ENCODE assay signal across 19 cellular contexts in the genomic region with DNA sequence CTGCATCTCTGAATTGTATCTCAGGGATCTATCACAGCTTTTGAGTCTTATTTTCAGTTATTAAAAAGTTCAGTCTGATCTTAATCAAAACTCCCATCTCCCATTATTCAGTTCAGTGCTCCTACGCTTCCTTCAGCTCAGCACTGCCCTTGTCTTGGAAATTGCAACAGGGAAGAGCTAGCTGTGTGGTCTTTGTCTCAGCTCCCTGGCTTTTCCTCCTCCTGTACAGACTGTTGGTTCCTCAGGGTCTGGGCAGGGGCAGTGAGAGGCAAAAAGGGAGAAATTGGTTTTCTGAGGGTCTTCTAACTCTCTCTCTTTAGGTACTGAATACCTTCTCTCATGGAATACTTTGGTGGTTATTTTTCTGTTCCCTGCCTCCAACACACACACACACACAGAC. TPM values are rescaled to one million over a fixed set of nuclear protein-coding genes. Genes with fewer than 3 reads are reported as not detected.
DNase-seq lines count a peak whose midpoint lies in the region; ATAC-seq, FAIRE-seq and TF ChIP-seq lines count a peak whose summit lies in the region.
"Had no signal": no experiment of that assay in that cellular context is flagged by ENCODE, and none has a peak within 500 bp of the region (broad histone marks: within the 10 kb centered on the region; RNA-seq: fewer than 3 reads in every experiment).

No MANE protein-coding gene starts in this region.

- no peaks in the 10 kb centered on the region for H3K4me1 ChIP-seq in GM12878 (ENCODE audit: control insufficient read depth, insufficient read depth, low read length)
- H3K4me1 ChIP-seq in thyroid gland = peaks cover 42 to 66% of the 10 kb centered on the region in 2 donors
- H3K4me1 ChIP-seq: A549, BE2C, HAP-1 had no signal

- no peak for TF ChIP-seq EP300 in GM12878 (IDR thresholded peaks at IDR 0.05; ENCODE audit: borderline replicate concordance in 1 of 2, control insufficient read depth in 1 of 2, low read depth in 2 of 2, low read length in 2 of 2)

- H3K36me3 ChIP-seq in H7 (replicated peaks; ENCODE audit: control insufficient read depth, insufficient read depth, low read length) = no peaks in the 10 kb centered on the region
- no peaks in the 10 kb centered on the region for H3K36me3 ChIP-seq in GM12878 (ENCODE audit: control insufficient read depth in 2 of 2, insufficient read depth in 2 of 2, low read length in 1 of 2)
- H3K36me3 ChIP-seq in thyroid gland = no peaks in the 10 kb centered on the region
- H3K36me3 ChIP-seq: BE2C; BLaER1 treated with 17β-estradiol and CSF1 and Interleukin-3, amounts not matched to agents 10 nM and 100 nM; HAP-1 had no signal

- no peaks in the 10 kb centered on the region for H3K27me3 ChIP-seq in H7 (ENCODE audit: control insufficient read depth, insufficient read depth, low read length)
- no peaks in the 10 kb centered on the region for H3K27me3 ChIP-seq in GM12878 (replicated peaks in 1 of 2; ENCODE audit: control insufficient read depth in 2 of 2, insufficient read depth in 2 of 2, low read length in 1 of 2)
- no peaks in the 10 kb centered on the region for H3K27me3 ChIP-seq in thyroid gland
- H3K27me3 ChIP-seq: BE2C; BLaER1 treated with 17β-estradiol and CSF1 and Interleukin-3, amounts not matched to agents 10 nM and 100 nM had no signal

- POLR2A ChIA-PET in GM12878 (lab: Charles Lee) = no interaction called here

- ATAC-seq in GM12878 (no peak), HG02610 (IDR thresholded peaks at IDR 0.05; ENCODE audit: unreplicated experiment) (no peak)
- ATAC-seq: A549 had no signal

- TF ChIP-seq CTCF in GM12878 (IDR thresholded peaks at IDR 0.05 in 2 of 3, conservative IDR thresholded peaks at IDR 0.05 in 1 of 3; ENCODE audit: control insufficient read depth in 2 of 3, extremely low read depth in 1 of 3, insufficient read depth in 1 of 3, low read depth in 3 of 3, low read length in 3 of 3) = no peak
- TF ChIP-seq CTCF in thyroid gland (IDR thresholded peaks at IDR 0.05) = no peak

- no peak for TF ChIP-seq RAD21 in GM12878 (IDR thresholded peaks at IDR 0.05; ENCODE audit: insufficient read depth, low read depth, low read length)

- H2AFZ ChIP-seq in GM12878 (ENCODE audit: control insufficient read depth, low read depth, low read length) = no peak overlapping the region

- DNase-seq in H7 (peak; percentile 22), GM12878 (ENCODE audit: low read depth, low spot score) (no peak), thyroid gland (no peak), SIG-M5 treated with dmso at 0.1 percent for 504 hours (lab: John Stamatoyannopoulos, UW; ENCODE audit: unreplicated experiment) (no peak), OCI-M2 (lab: John Stamatoyannopoulos, UW; ENCODE audit: unreplicated experiment) (no peak)
- DNase-seq: 8988T; ACHN; AML-193; BE2C; CD4-positive, alpha-beta T cell; CD8-positive, alpha-beta memory T cell; DMS 273 treated with DMSO at 0.1 percent for 48 hours; DMS79; GF-D8 had no signal

- H3K4me3 ChIP-seq in H7 (ENCODE audit: insufficient read depth, low read depth, low read length) (no peak overlapping the region), GM12878 (no peak overlapping the region), thyroid gland (replicated peaks in 1 of 3) (no peak overlapping the region)
- H3K4me3 ChIP-seq: A549; BLaER1 treated with 17β-estradiol and CSF1 and Interleukin-3, amounts not matched to agents 10 nM and 100 nM; HAP-1 had no signal

- CTCF ChIA-PET in GM12878 (lab: Yijun Ruan, JAX) = interaction anchor here (0.9 kb wide), 1 partner anchor 177 kb away, joined by 3 read pairs; no protein-coding TSS in a partner anchor

- in situ Hi-C loops in GM12878 (cut with MboI) = no loop called here

- no peak overlapping the region for H3K27ac ChIP-seq in GM12878 (ENCODE audit: control insufficient read depth, insufficient read depth)
- peak overlapping the region in 2 of 3 donors; percentile 68 to 71 for H3K27ac ChIP-seq in thyroid gland
- H3K27ac ChIP-seq: A549; BLaER1 treated with 17β-estradiol and CSF1 and Interleukin-3, amounts not matched to agents 10 nM and 100 nM had no signal

- H3K79me2 ChIP-seq in GM12878 (ENCODE audit: control insufficient read depth, insufficient read depth, low read length) = no peaks in the 10 kb centered on the region

- FAIRE-seq in GM12878 (lab: Jason Lieb, UNC) = no peak
- FAIRE-seq: A549, D721Med had no signal

- SMC1A ChIA-PET in GM12878 (lab: Charles Lee; ENCODE audit: uncharacterized antibody, unreplicated experiment) = interaction anchor here (0.9 to 2.4 kb wide), 7 partner anchors 8 to 238 kb away, joined by 3 to 8 read pairs (median 4); no protein-coding TSS in a partner anchor

- H3K4me2 ChIP-seq in GM12878 (ENCODE audit: control insufficient read depth, insufficient read depth) = peak overlapping the region; percentile 41; the same call in 1 of the 2 replicates
- H3K4me2 ChIP-seq: A549; BLaER1 treated with 17β-estradiol and CSF1 and Interleukin-3, amounts not matched to agents 10 nM and 100 nM had no signal

- intact Hi-C loops in GM12878 (cut with micrococcal nuclease; ENCODE audit: unreplicated experiment) (no loop called here), thyroid gland (cut with DNase I) (no loop called here)

- H3K9ac ChIP-seq in GM12878 (ENCODE audit: control insufficient read depth, insufficient read depth, low read length) = no peak overlapping the region
- H3K9ac ChIP-seq: BLaER1 treated with 17β-estradiol and CSF1 and Interleukin-3, amounts not matched to agents 10 nM and 100 nM had no signal

- BruUV-seq in GM12878 (replicated peaks; lab: Mats Ljungman, UMichigan) = TSS peak; percentile 62

- H4K20me1 ChIP-seq in GM12878 (ENCODE audit: control insufficient read depth, insufficient read depth) = no peaks in the 10 kb centered on the region
- H4K20me1 ChIP-seq: BLaER1 treated with 17β-estradiol and CSF1 and Interleukin-3, amounts not matched to agents 10 nM and 100 nM had no signal

- no peaks in the 10 kb centered on the region for H3K9me3 ChIP-seq in GM12878 (replicated peaks; ENCODE audit: control insufficient read depth, insufficient read depth, low read length)
- no peaks in the 10 kb centered on the region for H3K9me3 ChIP-seq in thyroid gland
- H3K9me3 ChIP-seq: A549; BE2C; BLaER1 treated with 17β-estradiol and CSF1 and Interleukin-3, amounts not matched to agents 10 nM and 100 nM; HAP-1 had no signal

- WGBS in GM12878 (ENCODE audit: insufficient coverage, insufficient replicate concordance, low lambda C conversion rate, missing lambda C conversion rate) = 29% methylated on average over 1 of the region's 1 CpG
- WGBS in thyroid gland, 2 donors = 88% methylated on average over 1 of the region's 1 CpG

- RAD21 ChIA-PET in GM12878 (lab: Charles Lee; ENCODE audit: unreplicated experiment) = interaction anchor here (0.6 to 2.7 kb wide), 5 partner anchors 36 to 191 kb away, joined by 3 to 11 read pairs (median 7); no protein-coding TSS in a partner anchor

- no peak for TF ChIP-seq POLR2A in GM12878 (IDR thresholded peaks at IDR 0.05; ENCODE audit: low read depth, low read length)
- no peak for TF ChIP-seq POLR2A in thyroid gland (IDR thresholded peaks at IDR 0.05)

TF ChIP-seq in GM12878, 131 proteins besides CTCF, POLR2A, EP300 and RAD21 (continues in another document):
- TF ChIP-seq, protein P1, sequence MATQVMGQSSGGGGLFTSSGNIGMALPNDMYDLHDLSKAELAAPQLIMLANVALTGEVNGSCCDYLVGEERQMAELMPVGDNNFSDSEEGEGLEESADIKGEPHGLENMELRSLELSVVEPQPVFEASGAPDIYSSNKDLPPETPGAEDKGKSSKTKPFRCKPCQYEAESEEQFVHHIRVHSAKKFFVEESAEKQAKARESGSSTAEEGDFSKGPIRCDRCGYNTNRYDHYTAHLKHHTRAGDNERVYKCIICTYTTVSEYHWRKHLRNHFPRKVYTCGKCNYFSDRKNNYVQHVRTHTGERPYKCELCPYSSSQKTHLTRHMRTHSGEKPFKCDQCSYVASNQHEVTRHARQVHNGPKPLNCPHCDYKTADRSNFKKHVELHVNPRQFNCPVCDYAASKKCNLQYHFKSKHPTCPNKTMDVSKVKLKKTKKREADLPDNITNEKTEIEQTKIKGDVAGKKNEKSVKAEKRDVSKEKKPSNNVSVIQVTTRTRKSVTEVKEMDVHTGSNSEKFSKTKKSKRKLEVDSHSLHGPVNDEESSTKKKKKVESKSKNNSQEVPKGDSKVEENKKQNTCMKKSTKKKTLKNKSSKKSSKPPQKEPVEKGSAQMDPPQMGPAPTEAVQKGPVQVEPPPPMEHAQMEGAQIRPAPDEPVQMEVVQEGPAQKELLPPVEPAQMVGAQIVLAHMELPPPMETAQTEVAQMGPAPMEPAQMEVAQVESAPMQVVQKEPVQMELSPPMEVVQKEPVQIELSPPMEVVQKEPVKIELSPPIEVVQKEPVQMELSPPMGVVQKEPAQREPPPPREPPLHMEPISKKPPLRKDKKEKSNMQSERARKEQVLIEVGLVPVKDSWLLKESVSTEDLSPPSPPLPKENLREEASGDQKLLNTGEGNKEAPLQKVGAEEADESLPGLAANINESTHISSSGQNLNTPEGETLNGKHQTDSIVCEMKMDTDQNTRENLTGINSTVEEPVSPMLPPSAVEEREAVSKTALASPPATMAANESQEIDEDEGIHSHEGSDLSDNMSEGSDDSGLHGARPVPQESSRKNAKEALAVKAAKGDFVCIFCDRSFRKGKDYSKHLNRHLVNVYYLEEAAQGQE (IDR thresholded peaks at IDR 0.05; ENCODE audit: low read depth, low read length) = no peak
- TF ChIP-seq CREM (IDR thresholded peaks at IDR 0.05; ENCODE audit: low read depth) (no peak), YBX1 (IDR thresholded peaks at IDR 0.05) (no peak)

RNA-seq across cellular contexts. Expression of a gene that starts 48.2 kb away (rescaled TPM):
- total RNA-seq in H7 (2014; rRNA removed; shearing (Covaris generic)) = 0.03 and 1.9 TPM in 2 replicates
- total RNA-seq in GM12878 (2013; cell fraction: nucleolus; rRNA removed) = 0.27 and 0.31 TPM in 2 replicates
- total RNA-seq in GM12878 (2014; rRNA removed) (under 0.01 and 0.06 TPM in 2 replicates), GM12878 (2014; rRNA removed; fragmentation: Illumina TruSeq; extraction: Trizol) (0.04 and 0.05 TPM in 2 replicates), GM12878 (2021) (0.05 TPM in 1 of 2 replicates, not detected in the other), thyroid gland (100 to 1,000 TPM; 113 to 279 (median 218) TPM)
- 0.20 TPM for polyA plus RNA-seq in GM12878 (2011; ENCODE audit: low read depth)
- polyA plus RNA-seq in GM12878 (2011; rRNA removed) (0.09 TPM in 1 of 2 replicates, not detected in the other), GM12878 (2014; fragmentation: Illumina TruSeq; extraction: Trizol) (0.03 and 0.30 TPM in 2 replicates), GM12878 (2014; fragmentation: Nextera tagmentation; extraction: Ambion mirVana) (under 1 TPM; 0.20 to 0.31 TPM), GM12878 (2014; rRNA removed) (not detected in 2 replicates), GM12878 (2016; fragmentation: Nextera tagmentation; extraction: Ambion mirVana) (under 1 TPM; 0.37 to 0.44 TPM)
- polyA plus RNA-seq in GM12878 (2011; cell fraction: cytosol; rRNA removed) = 0.02 TPM in 1 of 2 replicates, not detected in the other
- not detected in 2 replicates for polyA plus RNA-seq in GM12878 (2011; cell fraction: nucleus; rRNA removed)
- polyA plus RNA-seq in GM12878 (2012) = 0.19 and 0.36 TPM in 2 replicates
- 0.07 TPM in 1 of 2 replicates, not detected in the other for polyA minus RNA-seq in GM12878 (2011; rRNA and poly(A)+ RNA removed)
- 2.3 TPM in 1 of 2 replicates, not detected in the other for polyA minus RNA-seq in GM12878 (2011; cell fraction: cytosol; rRNA and poly(A)+ RNA removed)
- 0.10 and 0.12 TPM in 2 replicates for polyA minus RNA-seq in GM12878 (2011; cell fraction: nucleus; rRNA and poly(A)+ RNA removed)
- total RNA-seq: CD8-positive, alpha-beta memory T cell had no signal

Comparison
In these comparisons a context has a peak if more than half of its experiments do, and no peak if none do; other contexts are left out.
1. RNA of a gene that starts 48.2 kb away (total RNA-seq): 113 to 279 TPM in thyroid gland; under 0.01 to 0.31 TPM in GM12878 and 0.03 to 1.9 TPM in H7; every median in the first group is over 10 times any median in the second.